ENCODE assay signal across 9 cellular contexts in genomic region chr17:76271669-76272540, GRCh38. TPM values are rescaled to one million over a fixed set of nuclear protein-coding genes. Genes with fewer than 3 reads are reported as not detected.
DNase-seq lines count a peak whose midpoint lies in the region; ATAC-seq, FAIRE-seq and TF ChIP-seq lines count a peak whose summit lies in the region.
"Had no signal": no experiment of that assay in that cellular context is flagged by ENCODE, and none has a peak within 500 bp of the region (broad histone marks: within the 10 kb centered on the region; RNA-seq: fewer than 3 reads in every experiment).

No MANE protein-coding gene starts in this region.

- no peak for TF ChIP-seq EP300 in HepG2 (IDR thresholded peaks at IDR 0.05; ENCODE audit: low read depth in 2 of 2, low read length in 2 of 2)
- no peak for TF ChIP-seq EP300 in HepG2 (CRISPR knock-in tag; IDR thresholded peaks at IDR 0.05; ENCODE audit: borderline replicate concordance)

- H3K4me3 ChIP-seq in BLaER1: peak overlapping the region; percentile 62
- H3K4me3 ChIP-seq in IMR-90 (ENCODE audit: insufficient read depth, low read depth, low read length): no peak overlapping the region
- H3K4me3 ChIP-seq in HepG2 (replicated peaks in 1 of 3; ENCODE audit: insufficient read depth in 1 of 3, low read depth in 2 of 3, low read length in 3 of 3): no peak overlapping the region

- H4K91ac ChIP-seq in IMR-90 (ENCODE audit: insufficient read depth, low read depth, low read length): no peak overlapping the region

- no peak overlapping the region for H2BK5ac ChIP-seq in IMR-90 (ENCODE audit: low read depth, low read length, poor library complexity, severe bottlenecking)

- no peak overlapping the region for H3K14ac ChIP-seq in IMR-90 (replicated peaks; ENCODE audit: low read depth, low read length)

- FAIRE-seq in HepG2 (lab: Jason Lieb, UNC): no peak

- CTCF ChIA-PET in IMR-90 (lab: Yijun Ruan, JAX) (no interaction called here), HepG2 (lab: Yijun Ruan, JAX; ENCODE audit: low intra/inter-chr PET ratio, low total read pairs) (no interaction called here)

- POLR2A ChIA-PET in IMR-90 (lab: Charles Lee; ENCODE audit: unreplicated experiment) (no interaction called here), HepG2 (lab: Yijun Ruan, JAX) (interaction anchor here (1.2 to 2.1 kb wide), 4 partner anchors 8 to 25 kb away, joined by 4 to 10 read pairs (median 7); no protein-coding TSS in a partner anchor)

- H3K23ac ChIP-seq in IMR-90 (ENCODE audit: low read depth, low read length): no peak overlapping the region

- peaks cover 24 to 50% of the 10 kb centered on the region in 2 experiments for H3K79me1 ChIP-seq in IMR-90 (ENCODE audit: low read depth in 1 of 2, low read length in 2 of 2)

- H3K9me1 ChIP-seq in IMR-90 (ENCODE audit: insufficient read depth, low read length): peaks cover 4% of the 10 kb centered on the region; the same call in 1 of the 2 replicates

- dilution Hi-C loops in IMR-90 (cut with HindIII; ENCODE audit: low sequenced_read_pairs, unreplicated experiment): no loop called here

- peak; percentile 4 for TF ChIP-seq POLR2A in IMR-90 (IDR thresholded peaks at IDR 0.05; ENCODE audit: low read depth, low read length)
- TF ChIP-seq POLR2A in HepG2 (IDR thresholded peaks at IDR 0.05; ENCODE audit: insufficient read depth in 1 of 2, low read depth in 2 of 2, low read length in 2 of 2): peak in 1 of 2 experiments; percentile 16; a peak in 2 of 4 replicates

- peak overlapping the region; percentile 33 for H2AFZ ChIP-seq in IMR-90 (replicated peaks; ENCODE audit: low read length, poor library complexity)
- no peak overlapping the region for H2AFZ ChIP-seq in HepG2 (ENCODE audit: low read length)

- 59% methylated on average over 11 of the region's 38 CpGs; no CpG with 5 or more reads in 1 of the 2 experiments for WGBS in IMR-90 (ENCODE audit: extremely low coverage in 2 of 2, insufficient read length in 1 of 2), 2 experiments
- 84% methylated on average over 36 of the region's 38 CpGs for WGBS in HepG2 (ENCODE audit: low lambda C conversion rate)

- peaks cover 17% of the 10 kb centered on the region for H3K79me2 ChIP-seq in HepG2 (ENCODE audit: insufficient read depth, low read length)

- no peaks in the 10 kb centered on the region for H3K27me3 ChIP-seq in BLaER1
- H3K27me3 ChIP-seq in IMR-90 (ENCODE audit: control insufficient read depth, insufficient read depth, low read length): no peaks in the 10 kb centered on the region
- H3K27me3 ChIP-seq in HepG2 (ENCODE audit: control insufficient read depth in 1 of 2, insufficient read depth in 2 of 2, low read length in 2 of 2): no peaks in the 10 kb centered on the region

- no peak overlapping the region for H2AK5ac ChIP-seq in IMR-90 (ENCODE audit: low read depth, low read length)

- intact Hi-C loops in IMR-90 (cut with micrococcal nuclease) (no loop called here), HepG2 (cut with micrococcal nuclease; ENCODE audit: unreplicated experiment) (loop anchor here (10.0 kb wide), 1 partner anchor 87 kb away; no protein-coding TSS in a partner anchor)

- peak overlapping the region; percentile 66 for H2AK9ac ChIP-seq in IMR-90 (replicated peaks; ENCODE audit: low read depth, low read length, poor library complexity)

- no peak overlapping the region for H2BK120ac ChIP-seq in IMR-90 (ENCODE audit: low read depth, low read length)

- H3K4me2 ChIP-seq in BLaER1 (peak overlapping the region; percentile 98), IMR-90 (ENCODE audit: low read depth, low read length) (no peak overlapping the region), HepG2 (ENCODE audit: low read depth, low read length) (no peak overlapping the region)

- no peaks in the 10 kb centered on the region for H3K9me3 ChIP-seq in BLaER1
- H3K9me3 ChIP-seq in IMR-90 (ENCODE audit: control insufficient read depth, insufficient read depth, low read length): no peaks in the 10 kb centered on the region
- no peaks in the 10 kb centered on the region for H3K9me3 ChIP-seq in HepG2 (ENCODE audit: low read length)

- TF ChIP-seq CTCF in IMR-90 (conservative IDR thresholded peaks at IDR 0.05; ENCODE audit: low read depth, low read length) (no peak), HepG2 (CRISPR knock-in tag; IDR thresholded peaks at IDR 0.05) (no peak)

- no peak overlapping the region for H2BK20ac ChIP-seq in IMR-90 (ENCODE audit: low read depth, low read length)

- H3K4ac ChIP-seq in IMR-90 (ENCODE audit: low read depth, low read length): no peak overlapping the region

- no peak for DNase-seq in IMR-90
- peak; percentile 52 for DNase-seq in activated gamma-delta T cell treated with Interleukin-2 at 50 U/mL for 16 hours
- DNase-seq in HepG2 (ENCODE audit: low spot score): no peak
- DNase-seq in stimulated activated CD8-positive, alpha-beta memory T cell treated with anti-CD3 and anti-CD28 coated beads, Interleukin-4, amount 100 ng/mL, for 48 hours: peak; percentile 94
- DNase-seq in NCI-H2227 (lab: John Stamatoyannopoulos, UW; ENCODE audit: unreplicated experiment): no peak
- no peak for DNase-seq in putamen (ENCODE audit: low spot score)

- H4K8ac ChIP-seq in IMR-90 (ENCODE audit: low read depth in 2 of 2, low read length in 2 of 2): no peak overlapping the region; a peak in 1 of 4 replicates

- ATAC-seq in GM19463 (IDR thresholded peaks at IDR 0.05; ENCODE audit: unreplicated experiment) (peak; percentile 45), IMR-90 (ENCODE audit: low read depth) (no peak), HepG2 (peak; percentile 2; the same call in 2 of the 3 replicates)

- BruUV-seq in IMR-90 (replicated peaks; lab: Mats Ljungman, UMichigan): no TSS peak
- no TSS peak for BruUV-seq in HepG2 (replicated peaks; lab: Mats Ljungman, UMichigan)

- H4K20me1 ChIP-seq in BLaER1: peaks cover 44% of the 10 kb centered on the region
- no peaks in the 10 kb centered on the region; the same call in 1 of the 2 replicates for H4K20me1 ChIP-seq in IMR-90 (ENCODE audit: insufficient read depth, low read length)
- no peaks in the 10 kb centered on the region; the same call in 1 of the 2 replicates for H4K20me1 ChIP-seq in HepG2 (ENCODE audit: insufficient read depth, low read length)

- H4K5ac ChIP-seq in IMR-90 (ENCODE audit: low read depth, low read length): no peak overlapping the region

- peaks cover 95% of the 10 kb centered on the region for H3K4me1 ChIP-seq in BLaER1
- peaks cover 13% of the 10 kb centered on the region for H3K4me1 ChIP-seq in IMR-90 (ENCODE audit: control insufficient read depth, insufficient read depth, low read length)
- peaks cover 38% of the 10 kb centered on the region for H3K4me1 ChIP-seq in HepG2 (ENCODE audit: insufficient read depth, low read length)

- no peak overlapping the region for H3K18ac ChIP-seq in IMR-90 (ENCODE audit: low read depth, low read length)

- H3K36me3 ChIP-seq in BLaER1 (peaks cover 24% of the 10 kb centered on the region), IMR-90 (ENCODE audit: control insufficient read depth, insufficient read depth, low read length) (peaks cover 8% of the 10 kb centered on the region), HepG2 (replicated peaks in 1 of 2; ENCODE audit: control insufficient read depth in 1 of 2, insufficient read depth in 2 of 2, low read length in 2 of 2) (peaks cover 8 to 12% of the 10 kb centered on the region in 2 experiments; a peak in 3 of 5 replicates)

- H3K56ac ChIP-seq in IMR-90 (ENCODE audit: extremely low read depth, insufficient read depth, low read length): no peak overlapping the region

- H3K27ac ChIP-seq in BLaER1 (peak overlapping the region; percentile 89), IMR-90 (ENCODE audit: insufficient read depth, low read length) (no peak overlapping the region), HepG2 (ENCODE audit: extremely low read length, insufficient read depth, low read length) (no peak overlapping the region)
- H3K27ac ChIP-seq: C4-2B had no signal

- in situ Hi-C loops in IMR-90 (cut with MboI; ENCODE audit: low sequenced_read_pairs): no loop called here
- in situ Hi-C loops in HepG2 (cut with HindIII; ENCODE audit: extremely low pct_ligation_motif_present, low pct_unique_long_range_greater_than_20kb): no loop called here

- H2BK15ac ChIP-seq in IMR-90 (ENCODE audit: low read depth, low read length): no peak overlapping the region

- H3K9ac ChIP-seq in BLaER1 (peak overlapping the region; percentile 73), IMR-90 (ENCODE audit: low read depth, low read length) (no peak overlapping the region), HepG2 (ENCODE audit: insufficient read depth, low read depth, low read length) (no peak overlapping the region)

- TF ChIP-seq RAD21 in IMR-90 (IDR thresholded peaks at IDR 0.05; ENCODE audit: low read length) (no peak), HepG2 (CRISPR knock-in tag; IDR thresholded peaks at IDR 0.05) (no peak)

RNA-seq across cellular contexts. Expression of gene UBALD2, which starts 6.8 kb away (rescaled TPM):
- total RNA-seq in IMR-90 (2012; rRNA removed) (0.90 and 1.4 TPM in 2 replicates), HepG2 (2016; rRNA removed; fragmentation: Illumina TruSeq; extraction: Trizol) (3.3 and 5.3 TPM in 2 replicates)
- polyA plus RNA-seq in IMR-90 (2012; rRNA removed) (12.1 and 19.9 TPM in 2 replicates), HepG2 (2011; rRNA removed) (50.5 and 89.7 TPM in 2 replicates)
- 11.6 and 33.1 TPM in 2 replicates for polyA plus RNA-seq in IMR-90 (2012; cell fraction: cytosol; rRNA removed)
- polyA plus RNA-seq in IMR-90 (2012; cell fraction: nucleus; rRNA removed; ENCODE audit: low replicate concordance): 14.2 and 21.7 TPM in 2 replicates
- 6.8 and 10.0 TPM in 2 replicates for total RNA-seq in HepG2 (2016; cell fraction: cytosol; rRNA removed; fragmentation: Illumina TruSeq; extraction: Trizol; ENCODE audit: low read depth)
- 4.4 and 4.5 TPM in 2 replicates for total RNA-seq in HepG2 (2016; cell fraction: insoluble cytoplasmic fraction; rRNA removed; fragmentation: Illumina TruSeq; extraction: Trizol)
- 9.1 and 9.4 TPM in 2 replicates for total RNA-seq in HepG2 (2016; cell fraction: membrane; rRNA removed; fragmentation: Illumina TruSeq; extraction: Trizol)
- 2.6 and 3.2 TPM in 2 replicates for total RNA-seq in HepG2 (2016; cell fraction: nucleus; rRNA removed; fragmentation: Illumina TruSeq; extraction: Trizol)
- polyA plus RNA-seq in HepG2 (2011; cell fraction: cytosol; rRNA removed): 14.6 and 28.0 TPM in 2 replicates
- 19.7 and 23.1 TPM in 2 replicates for polyA plus RNA-seq in HepG2 (2011; cell fraction: nucleus; rRNA removed)
- 16.6 and 21.8 TPM in 2 replicates for polyA plus RNA-seq in HepG2 (2012)
- 26.5 and 33.4 TPM in 2 replicates for polyA plus RNA-seq in HepG2 (2016; cell fraction: cytosol; fragmentation: Illumina TruSeq; extraction: Trizol; ENCODE audit: low read depth)
- polyA plus RNA-seq in HepG2 (2016; cell fraction: insoluble cytoplasmic fraction; fragmentation: Illumina TruSeq; extraction: Trizol; ENCODE audit: low read depth): 15.4 and 17.2 TPM in 2 replicates
- 28.1 and 30.3 TPM in 2 replicates for polyA plus RNA-seq in HepG2 (2016; cell fraction: membrane; fragmentation: Illumina TruSeq; extraction: Trizol; ENCODE audit: low read depth)
- polyA plus RNA-seq in HepG2 (2016; cell fraction: nucleus; fragmentation: Illumina TruSeq; extraction: Trizol; ENCODE audit: insufficient read depth, low read depth): 8.4 and 13.3 TPM in 2 replicates
- polyA minus RNA-seq in HepG2 (2011; rRNA and poly(A)+ RNA removed; ENCODE audit: low replicate concordance): 24.6 and 37.9 TPM in 2 replicates
- 14.7 and 29.2 TPM in 2 replicates for polyA minus RNA-seq in HepG2 (2011; cell fraction: cytosol; rRNA and poly(A)+ RNA removed)
- polyA minus RNA-seq in HepG2 (2011; cell fraction: nucleus; rRNA and poly(A)+ RNA removed): 4.2 and 7.1 TPM in 2 replicates

RNA-seq across cellular contexts. Expression of gene RNF157, which starts 31.6 kb away (rescaled TPM):
- total RNA-seq in IMR-90 (2012; rRNA removed) (0.54 and 0.83 TPM in 2 replicates), HepG2 (2016; rRNA removed; fragmentation: Illumina TruSeq; extraction: Trizol) (1.4 and 1.5 TPM in 2 replicates)
- polyA plus RNA-seq in IMR-90 (2012; rRNA removed) (1.1 and 1.3 TPM in 2 replicates), HepG2 (2011; rRNA removed) (0.44 and 0.82 TPM in 2 replicates)
- polyA plus RNA-seq in IMR-90 (2012; cell fraction: cytosol; rRNA removed): 0.56 and 0.93 TPM in 2 replicates
- 0.74 and 1.1 TPM in 2 replicates for polyA plus RNA-seq in IMR-90 (2012; cell fraction: nucleus; rRNA removed; ENCODE audit: low replicate concordance)
- 1.0 and 1.9 TPM in 2 replicates for total RNA-seq in HepG2 (2016; cell fraction: cytosol; rRNA removed; fragmentation: Illumina TruSeq; extraction: Trizol; ENCODE audit: low read depth)
- total RNA-seq in HepG2 (2016; cell fraction: insoluble cytoplasmic fraction; rRNA removed; fragmentation: Illumina TruSeq; extraction: Trizol): 1.5 and 2.1 TPM in 2 replicates
- 3.1 and 3.6 TPM in 2 replicates for total RNA-seq in HepG2 (2016; cell fraction: membrane; rRNA removed; fragmentation: Illumina TruSeq; extraction: Trizol)
- 1.0 and 2.8 TPM in 2 replicates for total RNA-seq in HepG2 (2016; cell fraction: nucleus; rRNA removed; fragmentation: Illumina TruSeq; extraction: Trizol)
- polyA plus RNA-seq in HepG2 (2011; cell fraction: cytosol; rRNA removed): 0.52 and 0.71 TPM in 2 replicates
- polyA plus RNA-seq in HepG2 (2011; cell fraction: nucleus; rRNA removed): 0.42 TPM in 2 replicates
- polyA plus RNA-seq in HepG2 (2012): 0.86 and 1.1 TPM in 2 replicates
- 1.7 and 2.0 TPM in 2 replicates for polyA plus RNA-seq in HepG2 (2016; cell fraction: cytosol; fragmentation: Illumina TruSeq; extraction: Trizol; ENCODE audit: low read depth)
- 1.9 and 2.1 TPM in 2 replicates for polyA plus RNA-seq in HepG2 (2016; cell fraction: insoluble cytoplasmic fraction; fragmentation: Illumina TruSeq; extraction: Trizol; ENCODE audit: low read depth)
- 3.0 and 5.1 TPM in 2 replicates for polyA plus RNA-seq in HepG2 (2016; cell fraction: membrane; fragmentation: Illumina TruSeq; extraction: Trizol; ENCODE audit: low read depth)
- 1.8 and 3.8 TPM in 2 replicates for polyA plus RNA-seq in HepG2 (2016; cell fraction: nucleus; fragmentation: Illumina TruSeq; extraction: Trizol; ENCODE audit: insufficient read depth, low read depth)
- 0.66 and 3.2 TPM in 2 replicates for polyA minus RNA-seq in HepG2 (2011; rRNA and poly(A)+ RNA removed; ENCODE audit: low replicate concordance)
- 0.79 and 1.5 TPM in 2 replicates for polyA minus RNA-seq in HepG2 (2011; cell fraction: cytosol; rRNA and poly(A)+ RNA removed)
- 0.77 and 0.99 TPM in 2 replicates for polyA minus RNA-seq in HepG2 (2011; cell fraction: nucleus; rRNA and poly(A)+ RNA removed)

RNA-seq across cellular contexts. Expression of gene QRICH2, which starts 36.2 kb away (rescaled TPM):
- total RNA-seq in IMR-90 (2012; rRNA removed) (3.9 and 4.8 TPM in 2 replicates), HepG2 (2016; rRNA removed; fragmentation: Illumina TruSeq; extraction: Trizol) (2.7 and 3.7 TPM in 2 replicates)
- polyA plus RNA-seq in IMR-90 (2012; rRNA removed) (4.3 and 4.7 TPM in 2 replicates), HepG2 (2011; rRNA removed) (5.7 and 11.5 TPM in 2 replicates)
- polyA plus RNA-seq in IMR-90 (2012; cell fraction: cytosol; rRNA removed): 1.5 and 2.8 TPM in 2 replicates
- polyA plus RNA-seq in IMR-90 (2012; cell fraction: nucleus; rRNA removed; ENCODE audit: low replicate concordance): 30.2 and 57.3 TPM in 2 replicates
- 3.1 and 3.3 TPM in 2 replicates for total RNA-seq in HepG2 (2016; cell fraction: cytosol; rRNA removed; fragmentation: Illumina TruSeq; extraction: Trizol; ENCODE audit: low read depth)
- total RNA-seq in HepG2 (2016; cell fraction: insoluble cytoplasmic fraction; rRNA removed; fragmentation: Illumina TruSeq; extraction: Trizol): 2.3 and 3.7 TPM in 2 replicates
- 4.0 and 4.5 TPM in 2 replicates for total RNA-seq in HepG2 (2016; cell fraction: membrane; rRNA removed; fragmentation: Illumina TruSeq; extraction: Trizol)
- 4.4 and 6.1 TPM in 2 replicates for total RNA-seq in HepG2 (2016; cell fraction: nucleus; rRNA removed; fragmentation: Illumina TruSeq; extraction: Trizol)
- 3.4 and 3.8 TPM in 2 replicates for polyA plus RNA-seq in HepG2 (2011; cell fraction: cytosol; rRNA removed)
- polyA plus RNA-seq in HepG2 (2011; cell fraction: nucleus; rRNA removed): 58.0 and 60.6 TPM in 2 replicates
- polyA plus RNA-seq in HepG2 (2012): 1.5 and 7.5 TPM in 2 replicates
- 0.94 and 1.1 TPM in 2 replicates for polyA plus RNA-seq in HepG2 (2016; cell fraction: cytosol; fragmentation: Illumina TruSeq; extraction: Trizol; ENCODE audit: low read depth)
- 1.2 TPM in 2 replicates for polyA plus RNA-seq in HepG2 (2016; cell fraction: insoluble cytoplasmic fraction; fragmentation: Illumina TruSeq; extraction: Trizol; ENCODE audit: low read depth)
- 1.0 and 1.5 TPM in 2 replicates for polyA plus RNA-seq in HepG2 (2016; cell fraction: membrane; fragmentation: Illumina TruSeq; extraction: Trizol; ENCODE audit: low read depth)
- polyA plus RNA-seq in HepG2 (2016; cell fraction: nucleus; fragmentation: Illumina TruSeq; extraction: Trizol; ENCODE audit: insufficient read depth, low read depth): 10.2 and 12.1 TPM in 2 replicates
- polyA minus RNA-seq in HepG2 (2011; rRNA and poly(A)+ RNA removed; ENCODE audit: low replicate concordance): 6.3 and 21.9 TPM in 2 replicates
- polyA minus RNA-seq in HepG2 (2011; cell fraction: cytosol; rRNA and poly(A)+ RNA removed): 2.5 and 3.3 TPM in 2 replicates
- polyA minus RNA-seq in HepG2 (2011; cell fraction: nucleus; rRNA and poly(A)+ RNA removed): 12.0 and 17.0 TPM in 2 replicates

Comparison
In these comparisons a context has a peak if more than half of its experiments do, and no peak if none do; other contexts are left out.
1. DNase-seq: peak in activated gamma-delta T cell treated with Interleukin-2 at 50 U/mL for 16 hours (single experiment) and stimulated activated CD8-positive, alpha-beta memory T cell treated with anti-CD3 and anti-CD28 coated beads, Interleukin-4, amount 100 ng/mL, for 48 hours (single experiment); none in IMR-90 (single experiment), HepG2 (single experiment), NCI-H2227 (single experiment) and putamen (single experiment).